Comparison of ENCODE assay signal across 8 cellular contexts in genomic region chr11:119361056-119361787, GRCh38. TPM values are rescaled to one million over a fixed set of nuclear protein-coding genes. Genes with fewer than 3 reads are reported as not detected.
A peak's percentile ranks its signal among the peaks of the same experiment; 100 is the strongest.
DNase-seq lines count a peak whose midpoint lies in the region; ATAC-seq, FAIRE-seq and TF ChIP-seq lines count a peak whose summit lies in the region.

No MANE protein-coding gene starts in this region.

- no peak overlapping the region for H3K9ac ChIP-seq in HUES6 (ENCODE audit: low read length)

- H3K27ac ChIP-seq in HUES6 (ENCODE audit: low read depth, low read length) (no peak overlapping the region), RWPE2 (ENCODE audit: poor library complexity, severe bottlenecking) (peak overlapping the region; percentile 69), osteoblast (ENCODE audit: low read depth, low read length) (peak overlapping the region; percentile 65)

- no peaks in the 10 kb centered on the region for H3K79me2 ChIP-seq in osteoblast (ENCODE audit: insufficient read depth, low read length)

- no peaks in the 10 kb centered on the region for H4K20me1 ChIP-seq in osteoblast (ENCODE audit: insufficient read depth, low read length)

- H3K4me3 ChIP-seq in HUES6 (ENCODE audit: low read depth, low read length) (peak overlapping the region; percentile 27), RWPE2 (ENCODE audit: severe bottlenecking) (no peak overlapping the region), fibroblast of mammary gland (ENCODE audit: control insufficient read depth, low read depth, low read length) (no peak overlapping the region), osteoblast (ENCODE audit: insufficient read depth, low read length) (peak overlapping the region; percentile 31)

- ATAC-seq in RWPE2 (ENCODE audit: low read depth) (peak; percentile 93), HG02870 (IDR thresholded peaks at IDR 0.05; ENCODE audit: unreplicated experiment) (no peak), GM18909 (IDR thresholded peaks at IDR 0.05; ENCODE audit: poor library complexity, unreplicated experiment) (no peak)

- peaks cover 28% of the 10 kb centered on the region for H3K4me1 ChIP-seq in HUES6 (ENCODE audit: control insufficient read depth, insufficient read depth, low read length)
- peaks cover 30% of the 10 kb centered on the region for H3K4me1 ChIP-seq in RWPE2 (ENCODE audit: insufficient read depth, poor library complexity, severe bottlenecking)
- peaks cover 38% of the 10 kb centered on the region for H3K4me1 ChIP-seq in osteoblast (ENCODE audit: insufficient read depth, low read length)

- FAIRE-seq in D721Med (lab: Jason Lieb, UNC), result peak; percentile 16

- no peaks in the 10 kb centered on the region for H3K9me3 ChIP-seq in HUES6 (ENCODE audit: control insufficient read depth, insufficient read depth, low read depth, low read length)
- H3K9me3 ChIP-seq in RWPE2 (ENCODE audit: severe bottlenecking), result no peaks in the 10 kb centered on the region
- no peaks in the 10 kb centered on the region for H3K9me3 ChIP-seq in osteoblast (ENCODE audit: low read depth, low read length)

- peak overlapping the region; percentile 58 for H3K4me2 ChIP-seq in osteoblast (ENCODE audit: insufficient read depth, low read length)

- no peak for DNase-seq in D721Med (ENCODE audit: insufficient read length, low spot score)
- DNase-seq in RWPE2 (ENCODE audit: low spot score), result peak; percentile 92
- DNase-seq in fibroblast of mammary gland (ENCODE audit: low read depth), result peak; percentile 95
- DNase-seq in osteoblast (ENCODE audit: insufficient read length, low spot score, missing footprints), result peak; percentile 98
- DNase-seq in NCI-H1694 treated with DMSO at 0.1 percent for 48 hours (lab: John Stamatoyannopoulos, UW), result no peak

- H3K36me3 ChIP-seq in HUES6 (ENCODE audit: control insufficient read depth, insufficient read depth, low read length) (no peaks in the 10 kb centered on the region; the same call in 1 of the 2 replicates), RWPE2 (ENCODE audit: low read depth) (0 out of 2 replicates have a peak, but pooled peaks cover 3% of the 10 kb centered on the region), osteoblast (ENCODE audit: insufficient read depth, low read length) (no peaks in the 10 kb centered on the region)

- TF ChIP-seq CTCF in D721Med (IDR thresholded peaks at IDR 0.05; ENCODE audit: insufficient read depth, missing control alignments) (no peak), RWPE2 (IDR thresholded peaks at IDR 0.05; ENCODE audit: poor library complexity, severe bottlenecking) (no peak), fibroblast of mammary gland (conservative IDR thresholded peaks at IDR 0.05; ENCODE audit: control insufficient read depth, insufficient read depth, low read depth, low read length) (no peak), osteoblast (IDR thresholded peaks at IDR 0.05; ENCODE audit: extremely low read depth, low read depth, low read length) (no peak)

- H3K27me3 ChIP-seq in HUES6 (ENCODE audit: control insufficient read depth, insufficient read depth, low read length), result peaks cover 52% of the 10 kb centered on the region
- H3K27me3 ChIP-seq in RWPE2 (ENCODE audit: insufficient read depth, poor library complexity, severe bottlenecking), result no peaks in the 10 kb centered on the region
- no peaks in the 10 kb centered on the region for H3K27me3 ChIP-seq in osteoblast (ENCODE audit: insufficient read depth, low read length)

- H2AFZ ChIP-seq in osteoblast (ENCODE audit: low read length), result no peak overlapping the region

RNA-seq across cellular contexts. Expression of gene MFRP, which starts 14.7 kb away (rescaled TPM):
- total RNA-seq in osteoblast, result not detected in 2 replicates

RNA-seq across cellular contexts. Expression of gene USP2, which starts 20.3 kb away (rescaled TPM):
- total RNA-seq in osteoblast, result 0.29 and 0.36 TPM in 2 replicates

RNA-seq across cellular contexts. Expression of gene C1QTNF5, which starts 20.5 kb away (rescaled TPM):
- total RNA-seq in osteoblast, result 35.9 and 41.3 TPM in 2 replicates

RNA-seq across cellular contexts. Expression of gene RNF26, which starts 26.9 kb away (rescaled TPM):
- total RNA-seq in osteoblast, result 4.0 and 5.0 TPM in 2 replicates

RNA-seq across cellular contexts. Expression of gene MCAM, which starts 44.3 kb away (rescaled TPM):
- 11.2 and 14.1 TPM in 2 replicates for total RNA-seq in osteoblast

Comparison
In these comparisons a context has a peak if more than half of its experiments do, and no peak if none do; other contexts are left out.
1. DNase-seq: peak in RWPE2 (single experiment), fibroblast of mammary gland (single experiment) and osteoblast (single experiment); none in D721Med (single experiment) and NCI-H1694 treated with DMSO at 0.1 percent for 48 hours (single experiment).
2. H3K4me3 ChIP-seq: peak in HUES6 (single experiment) and osteoblast (single experiment); none in RWPE2 (single experiment) and fibroblast of mammary gland (single experiment).